Comparison of ENCODE assay signal across 1 cellular context in the genomic region with DNA sequence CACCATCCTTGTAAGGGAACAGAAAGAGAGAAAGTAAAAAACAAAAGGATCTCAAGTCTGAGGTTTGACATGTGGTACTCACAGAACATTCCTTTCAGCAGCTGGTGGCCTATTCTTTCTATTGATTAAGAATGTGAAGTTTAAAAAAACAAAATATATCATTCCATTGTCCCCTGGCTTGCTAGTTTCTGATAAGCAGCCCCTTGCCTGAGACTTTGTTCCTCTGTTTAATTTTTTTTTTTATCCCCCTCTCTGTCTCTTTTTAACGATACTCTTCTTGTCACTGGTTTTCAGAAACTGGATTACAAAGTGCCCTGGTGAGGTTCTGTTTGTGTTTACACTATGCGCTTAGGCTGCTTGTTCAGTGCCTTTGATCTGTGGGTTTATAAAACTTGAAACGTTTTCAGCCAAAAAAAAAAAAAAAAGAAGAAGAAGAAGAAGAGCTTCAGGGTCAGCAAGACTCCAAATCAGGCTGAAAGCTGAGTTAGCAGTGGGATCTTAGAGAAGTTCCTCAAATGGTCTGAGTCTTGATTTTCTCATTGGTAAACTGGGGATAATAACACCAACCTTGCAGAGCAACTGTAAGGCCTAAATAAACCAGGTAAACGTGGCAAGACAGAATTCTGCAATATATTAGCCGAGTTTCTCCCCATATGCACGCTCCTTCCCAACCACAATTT.
A peak's percentile ranks its signal among the peaks of the same experiment; 100 is the strongest.
TF ChIP-seq lines count a peak whose summit lies in the region.

No MANE protein-coding gene starts in this region.

TF ChIP-seq in HepG2, 621 proteins besides CTCF, POLR2A, EP300 and RAD21 (continued from another document and continues in another):
- TF ChIP-seq RERE (CRISPR knock-in tag; IDR thresholded peaks at IDR 0.05; ENCODE audit: low read depth): no peak
- no peak for TF ChIP-seq ZNF83 (CRISPR knock-in tag; IDR thresholded peaks at IDR 0.05; ENCODE audit: borderline replicate concordance)
- no peak for TF ChIP-seq HOXD1 (CRISPR knock-in tag; IDR thresholded peaks at IDR 0.05)
- peak; percentile 92 for TF ChIP-seq ISL2 (CRISPR knock-in tag; IDR thresholded peaks at IDR 0.05)
- 0 out of 2 replicates have a peak, but pooled peaks have one; percentile 21 for TF ChIP-seq NR2F2 (IDR thresholded peaks at IDR 0.05; ENCODE audit: borderline replicate concordance, low read depth)
- TF ChIP-seq EEA1 (CRISPR knock-in tag; IDR thresholded peaks at IDR 0.05; ENCODE audit: borderline replicate concordance): no peak
- no peak for TF ChIP-seq ZNF558 (CRISPR knock-in tag; IDR thresholded peaks at IDR 0.05; ENCODE audit: borderline replicate concordance)
- TF ChIP-seq MLLT10 (CRISPR knock-in tag; IDR thresholded peaks at IDR 0.05): no peak
- TF ChIP-seq TERF1 (CRISPR knock-in tag; IDR thresholded peaks at IDR 0.05): no peak
- no peak for TF ChIP-seq ZNF235 (CRISPR knock-in tag; IDR thresholded peaks at IDR 0.05; ENCODE audit: borderline replicate concordance)
- TF ChIP-seq SSRP1 (CRISPR knock-in tag; IDR thresholded peaks at IDR 0.05): no peak
- TF ChIP-seq, protein P1, sequence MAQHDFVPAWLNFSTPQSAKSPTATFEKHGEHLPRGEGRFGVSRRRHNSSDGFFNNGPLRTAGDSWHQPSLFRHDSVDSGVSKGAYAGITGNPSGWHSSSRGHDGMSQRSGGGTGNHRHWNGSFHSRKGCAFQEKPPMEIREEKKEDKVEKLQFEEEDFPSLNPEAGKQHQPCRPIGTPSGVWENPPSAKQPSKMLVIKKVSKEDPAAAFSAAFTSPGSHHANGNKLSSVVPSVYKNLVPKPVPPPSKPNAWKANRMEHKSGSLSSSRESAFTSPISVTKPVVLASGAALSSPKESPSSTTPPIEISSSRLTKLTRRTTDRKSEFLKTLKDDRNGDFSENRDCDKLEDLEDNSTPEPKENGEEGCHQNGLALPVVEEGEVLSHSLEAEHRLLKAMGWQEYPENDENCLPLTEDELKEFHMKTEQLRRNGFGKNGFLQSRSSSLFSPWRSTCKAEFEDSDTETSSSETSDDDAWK (CRISPR knock-in tag; IDR thresholded peaks at IDR 0.05): no peak
- no peak for TF ChIP-seq TARDBP (CRISPR knock-in tag; IDR thresholded peaks at IDR 0.05)
- no peak for TF ChIP-seq ZNF354B (CRISPR knock-in tag; IDR thresholded peaks at IDR 0.05)
- TF ChIP-seq RFX5 (IDR thresholded peaks at IDR 0.05; ENCODE audit: low read depth, low read length): no peak
- no peak for TF ChIP-seq ZNF333 (CRISPR knock-in tag; IDR thresholded peaks at IDR 0.05; ENCODE audit: borderline replicate concordance)
- no peak for TF ChIP-seq ZMYM3 (CRISPR knock-in tag; IDR thresholded peaks at IDR 0.05)
- no peak for TF ChIP-seq TMF1 (CRISPR knock-in tag; IDR thresholded peaks at IDR 0.05; ENCODE audit: low read depth)
- TF ChIP-seq ELF1 (CRISPR knock-in tag; IDR thresholded peaks at IDR 0.05): no peak
- no peak for TF ChIP-seq ZFP91 (CRISPR knock-in tag; IDR thresholded peaks at IDR 0.05; ENCODE audit: borderline replicate concordance)
- 0 out of 2 replicates have a peak, but pooled peaks have one; percentile 16 for TF ChIP-seq ONECUT2 (CRISPR knock-in tag; IDR thresholded peaks at IDR 0.05)
- peak; percentile 60; the same call in 1 of the 2 replicates for TF ChIP-seq RXRB (CRISPR knock-in tag; IDR thresholded peaks at IDR 0.05; ENCODE audit: borderline replicate concordance)
- TF ChIP-seq, protein P2, sequence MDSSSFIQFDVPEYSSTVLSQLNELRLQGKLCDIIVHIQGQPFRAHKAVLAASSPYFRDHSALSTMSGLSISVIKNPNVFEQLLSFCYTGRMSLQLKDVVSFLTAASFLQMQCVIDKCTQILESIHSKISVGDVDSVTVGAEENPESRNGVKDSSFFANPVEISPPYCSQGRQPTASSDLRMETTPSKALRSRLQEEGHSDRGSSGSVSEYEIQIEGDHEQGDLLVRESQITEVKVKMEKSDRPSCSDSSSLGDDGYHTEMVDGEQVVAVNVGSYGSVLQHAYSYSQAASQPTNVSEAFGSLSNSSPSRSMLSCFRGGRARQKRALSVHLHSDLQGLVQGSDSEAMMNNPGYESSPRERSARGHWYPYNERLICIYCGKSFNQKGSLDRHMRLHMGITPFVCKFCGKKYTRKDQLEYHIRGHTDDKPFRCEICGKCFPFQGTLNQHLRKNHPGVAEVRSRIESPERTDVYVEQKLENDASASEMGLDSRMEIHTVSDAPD (CRISPR knock-in tag; IDR thresholded peaks at IDR 0.05): no peak
- TF ChIP-seq FOSL2 (CRISPR knock-in tag; IDR thresholded peaks at IDR 0.05): no peak
- peak; percentile 45 for TF ChIP-seq BCL6 (CRISPR knock-in tag; IDR thresholded peaks at IDR 0.05)
- no peak for TF ChIP-seq ZNF607 (CRISPR knock-in tag; IDR thresholded peaks at IDR 0.05; ENCODE audit: borderline replicate concordance)
- TF ChIP-seq MAFK (conservative IDR thresholded peaks at IDR 0.05 in 1 of 2, IDR thresholded peaks at IDR 0.05 in 1 of 2; ENCODE audit: low read length in 2 of 2): no peak
- TF ChIP-seq PHF5A (CRISPR knock-in tag; IDR thresholded peaks at IDR 0.05; ENCODE audit: low read depth, unreplicated experiment): no peak
- peak; percentile 77 for TF ChIP-seq SOX13 (IDR thresholded peaks at IDR 0.05)
- peak in 1 of 2 experiments; percentile 96; a peak in 2 of 4 replicates for TF ChIP-seq SOX13 (CRISPR knock-in tag; conservative IDR thresholded peaks at IDR 0.05 in 1 of 2, IDR thresholded peaks at IDR 0.05 in 1 of 2)
- no peak for TF ChIP-seq TSC22D2 (CRISPR knock-in tag; IDR thresholded peaks at IDR 0.05; ENCODE audit: borderline replicate concordance)
- no peak for TF ChIP-seq PREB (CRISPR knock-in tag; IDR thresholded peaks at IDR 0.05)
- no peak for TF ChIP-seq ZNF674 (CRISPR knock-in tag; IDR thresholded peaks at IDR 0.05; ENCODE audit: low read depth)
- peak; percentile 55 for TF ChIP-seq MED1 (CRISPR knock-in tag; IDR thresholded peaks at IDR 0.05)
- TF ChIP-seq ZNF790 (CRISPR knock-in tag; IDR thresholded peaks at IDR 0.05; ENCODE audit: borderline replicate concordance): no peak
- no peak for TF ChIP-seq NFRKB (IDR thresholded peaks at IDR 0.05)
- TF ChIP-seq SMARCC2 (IDR thresholded peaks at IDR 0.05): no peak
- peak; percentile 66; the same call in 1 of the 2 replicates for TF ChIP-seq NCOR1 (IDR thresholded peaks at IDR 0.05; ENCODE audit: borderline replicate concordance, low read length)
- TF ChIP-seq ZNF563 (CRISPR knock-in tag; IDR thresholded peaks at IDR 0.05): no peak
- no peak for TF ChIP-seq ZNF281 (CRISPR knock-in tag; IDR thresholded peaks at IDR 0.05; ENCODE audit: borderline replicate concordance)
- TF ChIP-seq, protein P3, sequence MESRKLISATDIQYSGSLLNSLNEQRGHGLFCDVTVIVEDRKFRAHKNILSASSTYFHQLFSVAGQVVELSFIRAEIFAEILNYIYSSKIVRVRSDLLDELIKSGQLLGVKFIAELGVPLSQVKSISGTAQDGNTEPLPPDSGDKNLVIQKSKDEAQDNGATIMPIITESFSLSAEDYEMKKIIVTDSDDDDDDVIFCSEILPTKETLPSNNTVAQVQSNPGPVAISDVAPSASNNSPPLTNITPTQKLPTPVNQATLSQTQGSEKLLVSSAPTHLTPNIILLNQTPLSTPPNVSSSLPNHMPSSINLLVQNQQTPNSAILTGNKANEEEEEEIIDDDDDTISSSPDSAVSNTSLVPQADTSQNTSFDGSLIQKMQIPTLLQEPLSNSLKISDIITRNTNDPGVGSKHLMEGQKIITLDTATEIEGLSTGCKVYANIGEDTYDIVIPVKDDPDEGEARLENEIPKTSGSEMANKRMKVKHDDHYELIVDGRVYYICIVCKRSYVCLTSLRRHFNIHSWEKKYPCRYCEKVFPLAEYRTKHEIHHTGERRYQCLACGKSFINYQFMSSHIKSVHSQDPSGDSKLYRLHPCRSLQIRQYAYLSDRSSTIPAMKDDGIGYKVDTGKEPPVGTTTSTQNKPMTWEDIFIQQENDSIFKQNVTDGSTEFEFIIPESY (CRISPR knock-in tag; IDR thresholded peaks at IDR 0.05): no peak
- TF ChIP-seq, protein P4, sequence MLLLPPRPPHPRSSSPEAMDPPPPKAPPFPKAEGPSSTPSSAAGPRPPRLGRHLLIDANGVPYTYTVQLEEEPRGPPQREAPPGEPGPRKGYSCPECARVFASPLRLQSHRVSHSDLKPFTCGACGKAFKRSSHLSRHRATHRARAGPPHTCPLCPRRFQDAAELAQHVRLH (CRISPR knock-in tag; IDR thresholded peaks at IDR 0.05; ENCODE audit: borderline replicate concordance, low read depth): no peak
- TF ChIP-seq FOXA3 (CRISPR knock-in tag; IDR thresholded peaks at IDR 0.05): peak; percentile 77
- no peak for TF ChIP-seq LCORL (IDR thresholded peaks at IDR 0.05)
- TF ChIP-seq LCORL (CRISPR knock-in tag; IDR thresholded peaks at IDR 0.05): peak; percentile 34; the same call in 1 of the 2 replicates
- TF ChIP-seq ZBTB7B (CRISPR knock-in tag; IDR thresholded peaks at IDR 0.05): 0 out of 2 replicates have a peak, but pooled peaks have one; percentile 27
